In the genomic region with DNA sequence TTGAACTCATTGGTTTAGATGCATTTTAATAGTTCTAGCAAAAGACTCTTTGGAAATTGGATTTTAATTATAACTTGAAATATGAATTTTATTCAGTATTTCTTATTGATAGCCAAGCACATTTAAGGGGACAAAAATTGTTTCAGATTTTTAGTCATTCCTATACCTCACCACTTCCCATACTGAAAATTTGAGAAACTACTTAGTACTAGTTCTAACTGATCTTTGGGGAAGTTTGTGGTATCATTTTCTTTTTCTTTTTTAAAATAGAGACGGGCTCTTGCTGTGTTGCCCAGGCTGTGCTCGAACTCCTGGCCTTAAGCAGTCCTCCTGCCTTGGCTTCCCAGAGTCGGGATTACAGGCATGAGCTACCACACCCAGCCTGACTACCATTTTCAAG, we compare ENCODE assay signal across 8 cellular contexts.
DNase-seq lines count a peak whose midpoint lies in the region; ATAC-seq lines count a peak whose summit lies in the region.
"Not testable (repeated sequence)": the region's sequence is repeated elsewhere in the genome, so short reads cannot be mapped to it uniquely, and the experiment has no call there.

No MANE protein-coding gene starts in this region.

- H3K36me3 Mint-ChIP-seq in stimulated activated naive B cell treated with anti-CD40 and anti-IgM and Interleukin-4, amounts not matched to agents 10 μg/mL and 1 μg/mL and 100 μg/mL, for 72 hours = peaks cover 28 to 40% of the 10 kb centered on the region in 2 donors

- peak; percentile 86 for ATAC-seq in GM18502 (IDR thresholded peaks at IDR 0.05; ENCODE audit: poor library complexity, unreplicated experiment)
- peak; percentile 53 for ATAC-seq in GM18870 (IDR thresholded peaks at IDR 0.05; ENCODE audit: unreplicated experiment)
- peak; percentile 66 for ATAC-seq in GM21360 (IDR thresholded peaks at IDR 0.05; ENCODE audit: unreplicated experiment)
- ATAC-seq in GM21723 (IDR thresholded peaks at IDR 0.05; ENCODE audit: unreplicated experiment) = peak; percentile 59
- peak; percentile 76 for ATAC-seq in HG02885 (IDR thresholded peaks at IDR 0.05; ENCODE audit: poor library complexity, unreplicated experiment)
- ATAC-seq in HG03175 (IDR thresholded peaks at IDR 0.05; ENCODE audit: unreplicated experiment) = peak; percentile 60
- ATAC-seq in stimulated activated naive B cell treated with anti-CD40 and anti-IgM and Interleukin-4, amounts not matched to agents 10 μg/mL and 1 μg/mL and 100 μg/mL, for 72 hours (replicated peaks) = peak; percentile 57 to 75

- not testable (repeated sequence) for H3K27me3 Mint-ChIP-seq in stimulated activated naive B cell treated with anti-CD40 and anti-IgM and Interleukin-4, amounts not matched to agents 10 μg/mL and 1 μg/mL and 100 μg/mL, for 72 hours

- not testable (repeated sequence) for H3K27ac Mint-ChIP-seq in stimulated activated naive B cell treated with anti-CD40 and anti-IgM and Interleukin-4, amounts not matched to agents 10 μg/mL and 1 μg/mL and 100 μg/mL, for 72 hours

- not testable (repeated sequence) for H3K9me3 Mint-ChIP-seq in stimulated activated naive B cell treated with anti-CD40 and anti-IgM and Interleukin-4, amounts not matched to agents 10 μg/mL and 1 μg/mL and 100 μg/mL, for 72 hours

- not testable (repeated sequence) for H3K4me3 Mint-ChIP-seq in stimulated activated naive B cell treated with anti-CD40 and anti-IgM and Interleukin-4, amounts not matched to agents 10 μg/mL and 1 μg/mL and 100 μg/mL, for 72 hours

- H3K4me1 Mint-ChIP-seq in stimulated activated naive B cell treated with anti-CD40 and anti-IgM and Interleukin-4, amounts not matched to agents 10 μg/mL and 1 μg/mL and 100 μg/mL, for 72 hours = peaks cover 5 to 14% of the 10 kb centered on the region in 2 donors

- peak; percentile 37 for DNase-seq in MV-4-11 (lab: John Stamatoyannopoulos, UW)
- DNase-seq in stimulated activated naive B cell treated with anti-CD40 and anti-IgM and Interleukin-4, amounts not matched to agents 10 μg/mL and 1 μg/mL and 100 μg/mL, for 72 hours = not testable (repeated sequence)
